ENCODE assay signal across 27 cellular contexts in the genomic region with DNA sequence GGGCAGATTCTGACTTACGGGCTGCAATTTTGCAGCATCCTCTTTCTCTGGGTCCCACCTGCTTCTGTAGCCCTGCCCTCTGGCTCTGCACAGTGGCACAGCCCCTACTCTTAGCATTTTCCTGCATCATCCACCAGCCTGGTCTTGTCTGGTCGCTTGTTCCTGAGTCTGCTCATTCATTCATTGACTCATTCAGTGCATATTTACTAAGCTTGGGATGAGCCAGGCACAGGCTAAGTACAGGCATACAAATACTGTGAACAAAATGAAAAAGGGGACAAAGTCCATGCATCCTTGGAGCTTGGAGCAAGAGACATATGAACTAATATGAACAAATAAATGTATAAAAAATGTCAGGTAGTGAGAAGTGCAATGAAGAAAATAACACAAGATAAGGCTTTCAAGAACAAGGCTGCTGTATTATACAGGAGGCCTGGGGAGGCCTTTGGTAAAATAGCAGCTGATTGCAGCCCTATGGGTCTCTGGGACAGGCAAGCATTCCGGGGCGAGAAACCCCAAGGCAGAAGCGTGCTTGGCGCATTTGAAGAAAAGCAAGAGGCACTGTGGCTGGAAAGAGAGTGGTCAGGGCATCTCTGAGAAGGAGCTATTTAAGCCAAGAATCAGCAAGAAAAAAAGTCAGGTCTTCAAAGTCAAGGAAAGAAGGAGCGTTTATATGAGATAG.
DNase-seq lines count a peak whose midpoint lies in the region; ATAC-seq, FAIRE-seq and TF ChIP-seq lines count a peak whose summit lies in the region.
"Had no signal": no experiment of that assay in that cellular context is flagged by ENCODE, and none has a peak within 500 bp of the region (broad histone marks: within the 10 kb centered on the region; RNA-seq: fewer than 3 reads in every experiment).

No MANE protein-coding gene starts in this region.

- H3K4me2 ChIP-seq in keratinocyte (ENCODE audit: control insufficient read depth, extremely low read depth, insufficient read depth, low read depth, low read length) (no peak overlapping the region), GM23338 (no peak overlapping the region)
- H3K4me2 ChIP-seq: BLaER1 treated with 17β-estradiol and CSF1 and Interleukin-3, amounts not matched to agents 10 nM and 100 nM; KMS-11 had no signal

- no peaks in the 10 kb centered on the region for H3K79me2 ChIP-seq in keratinocyte (ENCODE audit: control insufficient read depth, insufficient read depth, low read length)
- no peaks in the 10 kb centered on the region for H3K79me2 ChIP-seq in GM23338 (replicated peaks; ENCODE audit: insufficient read depth)

- WGBS in gastroesophageal sphincter (ENCODE audit: low coverage in 1 of 2), 2 donors = 74 to 86% methylated on average over 3 to 7 of the region's 7 CpGs

- no peak for TF ChIP-seq CTCF in left ventricle myocardium inferior (IDR thresholded peaks at IDR 0.05; ENCODE audit: borderline replicate concordance)
- TF ChIP-seq CTCF in coronary artery (IDR thresholded peaks at IDR 0.05) = no peak
- TF ChIP-seq CTCF in keratinocyte (optimal IDR thresholded peaks at IDR 0.05 in 1 of 3, IDR thresholded peaks at IDR 0.05 in 1 of 3, conservative IDR thresholded peaks at IDR 0.05 in 1 of 3; ENCODE audit: extremely low read depth in 1 of 3, insufficient read depth in 2 of 3, low read length in 3 of 3) = no peak
- no peak for TF ChIP-seq CTCF in GM23338 (conservative IDR thresholded peaks at IDR 0.05; ENCODE audit: low read depth in 2 of 2)
- no peak for TF ChIP-seq CTCF in gastroesophageal sphincter (IDR thresholded peaks at IDR 0.05)

- TF ChIP-seq EP300 in gastroesophageal sphincter (IDR thresholded peaks at IDR 0.05) = no peak

- H3K4me1 Mint-ChIP-seq in GM23338 = no peaks in the 10 kb centered on the region
- H3K4me1 Mint-ChIP-seq: IgD-negative memory B cell had no signal

- FAIRE-seq in keratinocyte (lab: Jason Lieb, UNC) = peak; percentile 74
- FAIRE-seq: D721Med, GM12878, H1 had no signal

- 0 out of 2 replicates have a peak, but pooled peaks cover 3% of the 10 kb centered on the region for H3K9me2 ChIP-seq in GM23338 (ENCODE audit: insufficient read depth)

- ATAC-seq in GM23338 (no peak), gastroesophageal sphincter (no peak)
- ATAC-seq: GM12878 had no signal

- H3K4me3 ChIP-seq in left ventricle myocardium inferior (no peak overlapping the region), coronary artery (no peak overlapping the region), keratinocyte (ENCODE audit: control insufficient read depth in 2 of 3, extremely low read depth in 1 of 3, insufficient read depth in 2 of 3, low read depth in 1 of 3, low read length in 3 of 3) (no peak overlapping the region), GM23338 (no peak overlapping the region), gastroesophageal sphincter (no peak overlapping the region)
- H3K4me3 ChIP-seq: BLaER1 treated with 17β-estradiol and CSF1 and Interleukin-3, amounts not matched to agents 10 nM and 100 nM; GM12878 had no signal

- no peak overlapping the region for H3K9ac ChIP-seq in keratinocyte (ENCODE audit: control insufficient read depth, extremely low read depth, insufficient read depth, low read length)
- H3K9ac ChIP-seq: BLaER1 treated with 17β-estradiol and CSF1 and Interleukin-3, amounts not matched to agents 10 nM and 100 nM; KMS-11 had no signal

- peaks cover 5% of the 10 kb centered on the region for H3K27me3 Mint-ChIP-seq in GM23338 (ENCODE audit: insufficient read depth, low read depth, poor library complexity)

- no peaks in the 10 kb centered on the region for H3K36me3 ChIP-seq in left ventricle myocardium inferior
- H3K36me3 ChIP-seq in keratinocyte (ENCODE audit: control insufficient read depth in 2 of 2, extremely low read depth in 1 of 2, insufficient read depth in 2 of 2, low read length in 2 of 2) = no peaks in the 10 kb centered on the region
- H3K36me3 ChIP-seq in GM23338 (ENCODE audit: insufficient read depth) = no peaks in the 10 kb centered on the region
- H3K36me3 ChIP-seq in gastroesophageal sphincter = no peaks in the 10 kb centered on the region
- H3K36me3 ChIP-seq: BLaER1 treated with 17β-estradiol and CSF1 and Interleukin-3, amounts not matched to agents 10 nM and 100 nM had no signal

- H3K9me3 ChIP-seq in left ventricle myocardium inferior (replicated peaks) (no peaks in the 10 kb centered on the region), keratinocyte (ENCODE audit: control insufficient read depth, low read depth, low read length) (no peaks in the 10 kb centered on the region), gastroesophageal sphincter (no peaks in the 10 kb centered on the region)

- H3K27ac Mint-ChIP-seq in GM23338 = no peak overlapping the region
- H3K27ac Mint-ChIP-seq: CD4-positive, alpha-beta T cell; IgD-negative memory B cell had no signal

- no peak for TF ChIP-seq POLR2A in gastroesophageal sphincter (IDR thresholded peaks at IDR 0.05)

- dilution Hi-C loops in keratinocyte (cut with MboI; ENCODE audit: extremely low pct_ligation_motif_present, low sequenced_read_pairs) = no loop called here

- H3K9me3 Mint-ChIP-seq in GM23338 = no peaks in the 10 kb centered on the region; the same call in 2 of the 3 replicates
- H3K9me3 Mint-ChIP-seq: CD4-positive, alpha-beta T cell had no signal

- no peak overlapping the region for H2AFZ ChIP-seq in keratinocyte (ENCODE audit: control insufficient read depth, low read length)
- no peak overlapping the region for H2AFZ ChIP-seq in GM23338

- no peak overlapping the region for H3K4me3 Mint-ChIP-seq in GM23338
- H3K4me3 Mint-ChIP-seq: CD4-positive, alpha-beta T cell; IgD-negative memory B cell had no signal

- H3F3A ChIP-seq in GM23338 (replicated peaks; ENCODE audit: low read depth) = no peaks in the 10 kb centered on the region

- no peaks in the 10 kb centered on the region for H4K20me1 ChIP-seq in keratinocyte (ENCODE audit: control insufficient read depth, extremely low read depth, insufficient read depth, low read length)
- H4K20me1 ChIP-seq in GM23338 (replicated peaks; ENCODE audit: insufficient read depth) = no peaks in the 10 kb centered on the region; the same call in 1 of the 2 replicates
- H4K20me1 ChIP-seq: BLaER1 treated with 17β-estradiol and CSF1 and Interleukin-3, amounts not matched to agents 10 nM and 100 nM had no signal

- intact Hi-C loops in cardiac septum (cut with DNase I) = no loop called here
- intact Hi-C loops in left ventricle myocardium inferior (cut with micrococcal nuclease) = no loop called here

- DNase-seq in cardiac septum (ENCODE audit: low spot score) (peak; percentile 61), left ventricle myocardium inferior (no peak), coronary artery (ENCODE audit: low spot score) (peak; percentile 35), keratinocyte (ENCODE audit: low read depth, low spot score) (no peak), GM23338 (ENCODE audit: low spot score) (no peak), T-helper 2 cell (no peak)
- DNase-seq: AML-193; CD4-positive, alpha-beta T cell; DMS79; EL; GDM1; HCEC 1CT; NCI-H1092; NCI-H1417 treated with DMSO at 0.1 percent for 48 hours; NCI-H1694 treated with DMSO at 0.1 percent for 48 hours; NCI-H2081; NCI-H2227 treated with DMSO at 0.1 percent for 48 hours; NCI-H526 treated with DMSO at 0.1 percent for 48 hours; RPMI8226; SHP77 had no signal

- no peaks in the 10 kb centered on the region; the same call in 2 of the 3 replicates for H3K36me3 Mint-ChIP-seq in GM23338 (ENCODE audit: low read depth)
- H3K36me3 Mint-ChIP-seq: IgD-negative memory B cell had no signal

- H3K27ac ChIP-seq in left ventricle myocardium inferior (replicated peaks) = no peak overlapping the region
- no peak overlapping the region for H3K27ac ChIP-seq in coronary artery
- no peak overlapping the region for H3K27ac ChIP-seq in keratinocyte (ENCODE audit: control insufficient read depth, insufficient read depth, low read length)
- no peak overlapping the region for H3K27ac ChIP-seq in GM23338 (ENCODE audit: low read depth)
- no peak overlapping the region for H3K27ac ChIP-seq in gastroesophageal sphincter
- H3K27ac ChIP-seq: BLaER1 treated with 17β-estradiol and CSF1 and Interleukin-3, amounts not matched to agents 10 nM and 100 nM; KMS-11 had no signal

- no peaks in the 10 kb centered on the region for H3K9me1 ChIP-seq in keratinocyte (ENCODE audit: control insufficient read depth, extremely low read depth, insufficient read depth, low read length)

- no peaks in the 10 kb centered on the region for H3K4me1 ChIP-seq in left ventricle myocardium inferior
- peaks cover 9% of the 10 kb centered on the region for H3K4me1 ChIP-seq in keratinocyte (ENCODE audit: control insufficient read depth, extremely low read depth, insufficient read depth, low read length)
- no peaks in the 10 kb centered on the region for H3K4me1 ChIP-seq in GM23338 (ENCODE audit: insufficient read depth)
- H3K4me1 ChIP-seq in gastroesophageal sphincter = no peaks in the 10 kb centered on the region

- no peaks in the 10 kb centered on the region for H3K27me3 ChIP-seq in left ventricle myocardium inferior (ENCODE audit: low read depth)
- H3K27me3 ChIP-seq in keratinocyte (ENCODE audit: control insufficient read depth, extremely low read depth, insufficient read depth, low read length) = peaks cover 4% of the 10 kb centered on the region
- no peaks in the 10 kb centered on the region for H3K27me3 ChIP-seq in GM23338 (ENCODE audit: insufficient read depth)
- peaks cover 4% of the 10 kb centered on the region for H3K27me3 ChIP-seq in gastroesophageal sphincter
- H3K27me3 ChIP-seq: BLaER1 treated with 17β-estradiol and CSF1 and Interleukin-3, amounts not matched to agents 10 nM and 100 nM had no signal

TF ChIP-seq in GM23338, 12 proteins besides CTCF, POLR2A, EP300 and RAD21 (continues in another document):
- TF ChIP-seq STAT1 (IDR thresholded peaks at IDR 0.05; ENCODE audit: unreplicated experiment) (no peak), POLR2AphosphoS5 (IDR thresholded peaks at IDR 0.05; ENCODE audit: low read depth) (no peak), ZNF331 (CRISPR knock-in tag; IDR thresholded peaks at IDR 0.05; ENCODE audit: low read depth) (no peak), EZH2phosphoT487 (IDR thresholded peaks at IDR 0.05; ENCODE audit: unreplicated experiment) (no peak), NANOG (IDR thresholded peaks at IDR 0.05; ENCODE audit: borderline replicate concordance) (no peak)
- TF ChIP-seq, protein P1, sequence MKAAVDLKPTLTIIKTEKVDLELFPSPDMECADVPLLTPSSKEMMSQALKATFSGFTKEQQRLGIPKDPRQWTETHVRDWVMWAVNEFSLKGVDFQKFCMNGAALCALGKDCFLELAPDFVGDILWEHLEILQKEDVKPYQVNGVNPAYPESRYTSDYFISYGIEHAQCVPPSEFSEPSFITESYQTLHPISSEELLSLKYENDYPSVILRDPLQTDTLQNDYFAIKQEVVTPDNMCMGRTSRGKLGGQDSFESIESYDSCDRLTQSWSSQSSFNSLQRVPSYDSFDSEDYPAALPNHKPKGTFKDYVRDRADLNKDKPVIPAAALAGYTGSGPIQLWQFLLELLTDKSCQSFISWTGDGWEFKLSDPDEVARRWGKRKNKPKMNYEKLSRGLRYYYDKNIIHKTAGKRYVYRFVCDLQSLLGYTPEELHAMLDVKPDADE (IDR thresholded peaks at IDR 0.05) = no peak

Comparison
In these comparisons a context has a peak if more than half of its experiments do, and no peak if none do; other contexts are left out.
1. DNase-seq: peak in cardiac septum (single experiment) and coronary artery (single experiment); none in left ventricle myocardium inferior (single experiment), keratinocyte (single experiment), GM23338 (single experiment) and T-helper 2 cell (0 of 5).